In the genomic region with DNA sequence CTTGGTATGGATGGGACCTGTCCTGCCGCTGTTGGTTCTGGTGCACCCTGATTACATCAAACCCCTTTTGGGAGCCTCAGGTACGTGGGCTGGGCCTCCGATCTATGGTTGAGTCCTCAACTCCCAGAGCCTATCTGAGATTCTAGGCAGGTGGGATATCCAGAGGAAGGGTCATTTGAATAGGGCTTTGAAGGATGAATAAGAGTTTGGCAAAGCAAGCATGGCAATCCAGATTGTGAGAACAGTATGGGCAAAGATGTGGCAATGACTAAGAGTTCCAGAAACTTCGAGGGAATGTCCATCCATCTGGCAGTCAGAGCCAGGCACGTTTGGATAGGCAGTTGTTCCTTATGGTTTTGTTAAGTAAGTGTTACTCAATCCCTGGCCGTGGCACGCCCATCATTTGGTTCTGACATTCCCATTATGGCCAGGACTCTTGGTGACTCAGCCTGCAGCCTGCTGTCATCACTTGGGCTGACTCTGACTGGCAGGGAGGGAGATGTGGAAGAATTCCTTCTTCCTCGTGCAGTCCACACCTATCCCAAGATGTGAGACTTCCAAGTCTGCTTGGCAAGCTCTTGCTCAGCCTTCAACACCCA, we compare ENCODE assay signal across 24 cellular contexts. TPM values are rescaled to one million over a fixed set of nuclear protein-coding genes. Genes with fewer than 3 reads are reported as not detected.
A peak's percentile ranks its signal among the peaks of the same experiment; 100 is the strongest.
DNase-seq lines count a peak whose midpoint lies in the region; ATAC-seq and TF ChIP-seq lines count a peak whose summit lies in the region.
"Had no signal": no experiment of that assay in that cellular context is flagged by ENCODE, and none has a peak within 500 bp of the region (broad histone marks: within the 10 kb centered on the region; RNA-seq: fewer than 3 reads in every experiment).

No MANE protein-coding gene starts in this region.

- in situ Hi-C loops in GM13977 (cut with MboI; ENCODE audit: low pct_unique_long_range_greater_than_20kb, low sequenced_read_pairs, unreplicated experiment) = loop anchor here (10.0 kb wide), 1 partner anchor 55 kb away; a partner anchor contains a TSS

- no peak overlapping the region for H3K27ac ChIP-seq in HEK293 (ENCODE audit: extremely low read depth, low read depth, low read length)
- no peak overlapping the region for H3K27ac ChIP-seq in PC-9
- H3K27ac ChIP-seq: cardiac muscle cell, SJCRH30 had no signal

- intact Hi-C loops in PC-9 (cut with micrococcal nuclease; ENCODE audit: unreplicated experiment) = no loop called here

- no peaks in the 10 kb centered on the region for H4K20me1 ChIP-seq in PC-9 (ENCODE audit: insufficient read depth)

- BruUV-seq in PC-9 (replicated peaks; lab: Mats Ljungman, UMichigan) = no TSS peak

- peaks cover 9% of the 10 kb centered on the region; the same call in 1 of the 2 replicates for H3K27me3 ChIP-seq in PC-9 (ENCODE audit: insufficient read depth, low read depth)
- H3K27me3 ChIP-seq: cardiac muscle cell, SJCRH30 had no signal

- H3K4me2 ChIP-seq in PC-9 = no peak overlapping the region

- H3K36me3 ChIP-seq in HEK293 (ENCODE audit: control insufficient read depth in 2 of 2, insufficient read depth in 1 of 2, low read length in 2 of 2) (no peaks in the 10 kb centered on the region), PC-9 (ENCODE audit: low read depth) (no peaks in the 10 kb centered on the region)
- H3K36me3 ChIP-seq: cardiac muscle cell, SJCRH30 had no signal

- POLR2A ChIA-PET in HEK293 (lab: Yijun Ruan, JAX) (no interaction called here), PC-9 (lab: Charles Lee; ENCODE audit: unreplicated experiment) (no interaction called here)

- TF ChIP-seq CTCF in HEK293 (tag by site-specific recombination; IDR thresholded peaks at IDR 0.05) = no peak
- no peak for TF ChIP-seq CTCF in PC-9 (conservative IDR thresholded peaks at IDR 0.05)
- TF ChIP-seq CTCF in fibroblast of the aortic adventitia (IDR thresholded peaks at IDR 0.05; ENCODE audit: insufficient read depth, low read length) = no peak
- TF ChIP-seq CTCF in GM13977 (IDR thresholded peaks at IDR 0.05; ENCODE audit: extremely low read depth, insufficient read depth, missing control alignments) = no peak

- no peaks in the 10 kb centered on the region for H3F3A ChIP-seq in PC-9 (ENCODE audit: insufficient read depth, low read depth)

- H3K9me3 ChIP-seq in HEK293 (ENCODE audit: control insufficient read depth, insufficient read depth, low read depth, low read length) (no peaks in the 10 kb centered on the region), PC-9 (ENCODE audit: insufficient read depth, low read depth) (no peaks in the 10 kb centered on the region)
- H3K9me3 ChIP-seq: SJCRH30 had no signal

- no peaks in the 10 kb centered on the region for H3K4me1 ChIP-seq in HEK293 (ENCODE audit: control insufficient read depth, insufficient read depth, low read length)
- H3K4me1 ChIP-seq in PC-9 (replicated peaks; ENCODE audit: insufficient read depth) = peaks cover 11% of the 10 kb centered on the region
- H3K4me1 ChIP-seq: SJCRH30 had no signal

- H3K9me2 ChIP-seq in PC-9 (ENCODE audit: insufficient read depth) = no peaks in the 10 kb centered on the region

- peak; percentile 78 for DNase-seq in A172 (ENCODE audit: low spot score)
- peak; percentile 19 to 78 for DNase-seq in PC-9
- peak; percentile 24 for DNase-seq in fibroblast of the aortic adventitia (ENCODE audit: low read depth)
- DNase-seq in cortex of kidney (lab: John Stamatoyannopoulos, UW) = no peak
- no peak for DNase-seq in GM13977 (ENCODE audit: low spot score)
- DNase-seq in cerebellar nuclear complex (lab: John Stamatoyannopoulos, UW) = no peak
- DNase-seq: activated CD4-positive, alpha-beta memory T cell treated with anti-CD3 and anti-CD28 coated beads, Interleukin-2, amount 10 ng/mL, durations not matched to agents 7 days and 5 days; activated CD4-positive, alpha-beta T cell treated with anti-CD3 and anti-CD28 coated beads for 1 hour; AML-193; anterior cingulate cortex; CD4-positive, alpha-beta T cell; endodermal cell; Karpas-422; midbrain; natural killer cell; NCI-H1092; NCI-H187 treated with DMSO at 0.1 percent for 48 hours; NCI-H69; SJCRH30; stimulated activated naive CD4-positive, alpha-beta T cell treated with Interleukin-2 at 50 U/mL for 16 hours had no signal

- no peak overlapping the region for H2AFZ ChIP-seq in PC-9

- no peaks in the 10 kb centered on the region for H3K79me2 ChIP-seq in PC-9 (ENCODE audit: low read depth)

- H3K4me3 ChIP-seq in HEK293 (ENCODE audit: low read depth, low read length) (no peak overlapping the region), PC-9 (no peak overlapping the region), fibroblast of the aortic adventitia (ENCODE audit: low read depth, low read length) (no peak overlapping the region)
- H3K4me3 ChIP-seq: cardiac muscle cell, SJCRH30 had no signal

- ATAC-seq in GM19023 (IDR thresholded peaks at IDR 0.05; ENCODE audit: unreplicated experiment) = no peak
- ATAC-seq: natural killer cell had no signal

- CTCF ChIA-PET in HEK293 (lab: Yijun Ruan, JAX) (no interaction called here), PC-9 (lab: Charles Lee) (no interaction called here)

TF ChIP-seq in HEK293, 187 proteins besides CTCF, POLR2A, EP300 and RAD21:
- TF ChIP-seq ZNF121 (tag by site-specific recombination; IDR thresholded peaks at IDR 0.05) (no peak), ZNF324 (tag by site-specific recombination; IDR thresholded peaks at IDR 0.05) (no peak), ZFP3 (tag by site-specific recombination; IDR thresholded peaks at IDR 0.05; ENCODE audit: low read depth) (peak; percentile 79), YY2 (tag by site-specific recombination; IDR thresholded peaks at IDR 0.05) (no peak)

RNA-seq across cellular contexts. Expression of a gene that starts 21.5 kb away (rescaled TPM):
- not detected in 2 replicates for total RNA-seq in A172 (2014; rRNA removed; shearing (Covaris generic))
- not detected in 2 replicates for total RNA-seq in PC-9 (2021)
- not detected in 2 replicates for total RNA-seq in fibroblast of the aortic adventitia (ENCODE audit: low replicate concordance)
- total RNA-seq: cardiac muscle cell, endodermal cell, SJCRH30 had no signal

RNA-seq across cellular contexts. Expression of a gene that starts 50.6 kb away (rescaled TPM):
- total RNA-seq in A172 (2014; rRNA removed; shearing (Covaris generic)) = not detected in 2 replicates
- total RNA-seq in PC-9 (2021) (not detected in 2 replicates), fibroblast of the aortic adventitia (ENCODE audit: low replicate concordance) (not detected in 2 replicates)
- total RNA-seq: cardiac muscle cell; CD4-positive, alpha-beta T cell; endodermal cell; omental fat pad; SJCRH30 had no signal

Comparison
In these comparisons a context has a peak if more than half of its experiments do, and no peak if none do; other contexts are left out.
1. DNase-seq: peak in A172 (single experiment), PC-9 (2 of 2) and fibroblast of the aortic adventitia (single experiment); none in cortex of kidney (single experiment), GM13977 (single experiment) and cerebellar nuclear complex (0 of 2).